In the genomic region with DNA sequence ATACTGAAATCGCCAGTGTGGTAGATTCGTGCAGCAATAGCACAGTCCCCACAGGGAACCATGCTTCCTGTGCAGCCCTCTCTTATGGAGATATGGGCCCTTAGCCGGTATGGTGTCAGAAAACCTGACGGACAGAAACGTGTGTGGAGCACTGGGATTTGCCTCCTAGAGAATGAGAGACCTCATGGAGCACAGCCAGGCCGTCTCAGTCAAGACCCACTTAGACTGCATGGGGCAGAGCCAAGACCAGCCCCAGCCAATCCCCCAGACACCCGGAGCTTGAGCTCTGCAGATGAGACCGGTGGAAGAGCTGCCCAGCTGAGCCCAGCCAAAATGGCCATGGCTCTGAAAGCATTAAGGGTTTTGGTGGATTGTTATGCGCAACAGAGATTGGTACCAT, we compare ENCODE assay signal across 26 cellular contexts.
DNase-seq lines count a peak whose midpoint lies in the region; ATAC-seq and TF ChIP-seq lines count a peak whose summit lies in the region.
"Had no signal": no experiment of that assay in that cellular context is flagged by ENCODE, and none has a peak within 500 bp of the region (broad histone marks: within the 10 kb centered on the region; RNA-seq: fewer than 3 reads in every experiment).

No MANE protein-coding gene starts in this region.

- H3K36me3 ChIP-seq in breast epithelium = no peaks in the 10 kb centered on the region
- H3K36me3 ChIP-seq in mammary epithelial cell (ENCODE audit: insufficient read depth, low read length) = no peaks in the 10 kb centered on the region
- no peaks in the 10 kb centered on the region for H3K36me3 ChIP-seq in sigmoid colon
- H3K36me3 ChIP-seq in aorta (ENCODE audit: control insufficient read depth in 1 of 2, insufficient read depth in 2 of 2, low read length in 1 of 2) = no peaks in the 10 kb centered on the region
- H3K36me3 ChIP-seq in Caco-2 (ENCODE audit: control insufficient read depth, insufficient read depth, low read length) = no peaks in the 10 kb centered on the region
- H3K36me3 ChIP-seq: WERI-Rb-1 had no signal

- POLR2A ChIA-PET in Caco-2 (lab: Charles Lee) = no interaction called here

- DNase-seq in breast epithelium (ENCODE audit: low spot score in 2 of 2) = peak; percentile 5 to 12
- no peak for DNase-seq in mammary epithelial cell
- DNase-seq in coronary artery (ENCODE audit: low spot score) = peak; percentile 26
- DNase-seq in sigmoid colon = peak; percentile 10
- DNase-seq in aorta = peak; percentile 33 to 35
- no peak for DNase-seq in Caco-2
- no peak for DNase-seq in GM13976 (ENCODE audit: low spot score)
- DNase-seq in left ventricle myocardium superior = no peak
- DNase-seq: activated CD4-positive, alpha-beta T cell treated with anti-CD3 and anti-CD28 coated beads, Interleukin-2, amount 50 U/mL, for 1 hour; activated naive CD8-positive, alpha-beta T cell treated with anti-CD3 and anti-CD28 coated beads for 36 hours; CD8-positive, alpha-beta memory T cell; DMS53; H7; Kasumi-1; mesenchymal stem cell; NCI-H1930; retina; stimulated activated CD4-positive, alpha-beta T cell treated with anti-CD3 and anti-CD28 coated beads, Interleukin-12 subunit alpha, Interleukin-12 subunit beta, amount 100 ng/mL, for 4 hours; stimulated activated CD4-positive, alpha-beta T cell treated with anti-CD3 and anti-CD28 coated beads, Interleukin-4, amount 100 ng/mL, for 24 hours; stimulated activated naive CD4-positive, alpha-beta T cell treated with Interleukin-2 at 50 U/mL for 16 hours; WERI-Rb-1 had no signal

- 97% methylated on average over 7 of the region's 9 CpGs for WGBS in mammary epithelial cell (ENCODE audit: low coverage, missing lambda C conversion rate)
- WGBS in sigmoid colon, 2 donors = 86 to 87% methylated on average over 9 of the region's 9 CpGs
- 92 to 93% methylated on average over 9 of the region's 9 CpGs for WGBS in aorta, 2 donors

- H3K27me3 Mint-ChIP-seq in Caco-2 (ENCODE audit: insufficient read depth, unreplicated experiment) = no peaks in the 10 kb centered on the region
- H3K27me3 Mint-ChIP-seq: activated naive CD8-positive, alpha-beta T cell treated with anti-CD3 and anti-CD28 coated beads for 36 hours had no signal

- no peaks in the 10 kb centered on the region for H3K9me3 ChIP-seq in breast epithelium
- no peaks in the 10 kb centered on the region for H3K9me3 ChIP-seq in mammary epithelial cell (replicated peaks; ENCODE audit: insufficient read depth, low read length)
- no peaks in the 10 kb centered on the region for H3K9me3 ChIP-seq in sigmoid colon
- no peaks in the 10 kb centered on the region for H3K9me3 ChIP-seq in aorta (ENCODE audit: control insufficient read depth, low read length)
- H3K9me3 ChIP-seq in Caco-2 = no peaks in the 10 kb centered on the region

- no peak for TF ChIP-seq EP300 in sigmoid colon (IDR thresholded peaks at IDR 0.05)

- H3K4me3 Mint-ChIP-seq in Caco-2 (ENCODE audit: unreplicated experiment) = no peak overlapping the region
- H3K4me3 Mint-ChIP-seq: activated naive CD8-positive, alpha-beta T cell treated with anti-CD3 and anti-CD28 coated beads for 36 hours; CD8-positive, alpha-beta memory T cell; T-helper 2 cell treated with Interferon-gamma antibody and Interleukin-4, amounts not matched to agents 5 μg/mL and 100 μg/mL, for 36 hours had no signal

- ATAC-seq in aorta (ENCODE audit: low FRiP score) (no peak), left ventricle myocardium superior (no peak)
- ATAC-seq: SK-N-SH treated with all-trans-retinoic acid at 6 μM for 48 hours had no signal

- H3K4me2 ChIP-seq in mammary epithelial cell (ENCODE audit: insufficient read depth, low read depth, low read length) = no peak overlapping the region

- H3K4me1 Mint-ChIP-seq in Caco-2 (ENCODE audit: low read depth, unreplicated experiment) = peaks cover 6% of the 10 kb centered on the region
- H3K4me1 Mint-ChIP-seq: activated naive CD8-positive, alpha-beta T cell treated with anti-CD3 and anti-CD28 coated beads for 36 hours; CD8-positive, alpha-beta memory T cell had no signal

- intact Hi-C loops in breast epithelium (cut with DNase I; ENCODE audit: low total_unique reads) (no loop called here), mammary epithelial cell (cut with micrococcal nuclease) (loop anchor here (5.0 kb wide), 1 partner anchor 100 kb away; no protein-coding TSS in a partner anchor), sigmoid colon (cut with DNase I) (no loop called here), aorta (cut with DNase I) (no loop called here), Caco-2 (cut with micrococcal nuclease; ENCODE audit: unreplicated experiment) (no loop called here), left ventricle myocardium superior (cut with micrococcal nuclease) (no loop called here)

- H3K27ac Mint-ChIP-seq in Caco-2 (ENCODE audit: unreplicated experiment) = no peak overlapping the region
- H3K27ac Mint-ChIP-seq: activated naive CD8-positive, alpha-beta T cell treated with anti-CD3 and anti-CD28 coated beads for 36 hours; CD8-positive, alpha-beta memory T cell; T-helper 2 cell treated with Interferon-gamma antibody and Interleukin-4, amounts not matched to agents 5 μg/mL and 100 μg/mL, for 36 hours had no signal

- H3K9me3 Mint-ChIP-seq in Caco-2 (ENCODE audit: unreplicated experiment) = peaks cover 5% of the 10 kb centered on the region
- H3K9me3 Mint-ChIP-seq: activated naive CD8-positive, alpha-beta T cell treated with anti-CD3 and anti-CD28 coated beads for 36 hours; T-helper 2 cell treated with Interferon-gamma antibody and Interleukin-4, amounts not matched to agents 5 μg/mL and 100 μg/mL, for 36 hours had no signal

- H3K4me3 ChIP-seq in breast epithelium = no peak overlapping the region
- no peak overlapping the region for H3K4me3 ChIP-seq in mammary epithelial cell (replicated peaks in 1 of 3; ENCODE audit: insufficient read depth in 1 of 3, low read depth in 2 of 3, low read length in 3 of 3)
- no peak overlapping the region for H3K4me3 ChIP-seq in coronary artery
- H3K4me3 ChIP-seq in sigmoid colon = no peak overlapping the region
- H3K4me3 ChIP-seq in aorta (ENCODE audit: low read length in 2 of 2) = no peak overlapping the region
- H3K4me3 ChIP-seq in Caco-2 (ENCODE audit: low read depth, low read length) = no peak overlapping the region

- no peak overlapping the region for H2AFZ ChIP-seq in mammary epithelial cell (ENCODE audit: low read depth, low read length)

- dilution Hi-C loops in mammary epithelial cell (cut with HindIII; ENCODE audit: low sequenced_read_pairs) = no loop called here

- CTCF ChIA-PET in mammary epithelial cell (lab: Charles Lee; ENCODE audit: low non-redundant PET) (no interaction called here), Caco-2 (lab: Charles Lee) (no interaction called here)

- in situ Hi-C loops in mammary epithelial cell (cut with MboI; ENCODE audit: low sequenced_read_pairs in 2 of 2) = no loop called here
- in situ Hi-C loops in GM13976 (cut with MboI; ENCODE audit: low sequenced_read_pairs, unreplicated experiment) = no loop called here

- no peak for TF ChIP-seq CTCF in breast epithelium (IDR thresholded peaks at IDR 0.05)
- TF ChIP-seq CTCF in mammary epithelial cell (conservative IDR thresholded peaks at IDR 0.05 in 1 of 2, IDR thresholded peaks at IDR 0.05 in 1 of 2; ENCODE audit: extremely low read depth in 1 of 2, insufficient read depth in 1 of 2, low read depth in 1 of 2, low read length in 2 of 2) = no peak
- TF ChIP-seq CTCF in coronary artery (IDR thresholded peaks at IDR 0.05) = no peak
- TF ChIP-seq CTCF in sigmoid colon (IDR thresholded peaks at IDR 0.05) = no peak
- TF ChIP-seq CTCF in Caco-2 (IDR thresholded peaks at IDR 0.05; ENCODE audit: insufficient read depth in 1 of 2, low read depth in 1 of 2, low read length in 1 of 2, severe bottlenecking in 1 of 2, unreplicated experiment in 1 of 2) = no peak
- TF ChIP-seq CTCF in GM13976 (IDR thresholded peaks at IDR 0.05; ENCODE audit: borderline replicate concordance, control extremely low read depth, extremely low read depth, insufficient read depth, missing control alignments) = no peak

- H4K20me1 ChIP-seq in mammary epithelial cell (ENCODE audit: insufficient read depth, low read length) = no peaks in the 10 kb centered on the region

- TF ChIP-seq POLR2A in breast epithelium (IDR thresholded peaks at IDR 0.05) (no peak), sigmoid colon (IDR thresholded peaks at IDR 0.05) (no peak)

- no peak overlapping the region for H3K27ac ChIP-seq in breast epithelium
- H3K27ac ChIP-seq in mammary epithelial cell (ENCODE audit: insufficient read depth, low read depth, low read length) = no peak overlapping the region
- no peak overlapping the region for H3K27ac ChIP-seq in coronary artery
- no peak overlapping the region for H3K27ac ChIP-seq in sigmoid colon
- H3K27ac ChIP-seq in aorta (ENCODE audit: low read depth in 1 of 2, low read length in 2 of 2) = no peak overlapping the region
- H3K27ac ChIP-seq: epithelial cell of prostate, HL-60, RWPE1, WERI-Rb-1 had no signal

- no peaks in the 10 kb centered on the region for H3K27me3 ChIP-seq in breast epithelium
- no peaks in the 10 kb centered on the region for H3K27me3 ChIP-seq in mammary epithelial cell (ENCODE audit: insufficient read depth, low read length)
- H3K27me3 ChIP-seq in sigmoid colon = no peaks in the 10 kb centered on the region
- no peaks in the 10 kb centered on the region for H3K27me3 ChIP-seq in aorta (ENCODE audit: control insufficient read depth in 1 of 2, insufficient read depth in 2 of 2, low read length in 1 of 2)
- H3K27me3 ChIP-seq in Caco-2 (replicated peaks; ENCODE audit: control insufficient read depth, insufficient read depth, low read length) = no peaks in the 10 kb centered on the region

- H3K36me3 Mint-ChIP-seq in Caco-2 (ENCODE audit: insufficient read depth, unreplicated experiment) = no peaks in the 10 kb centered on the region
- H3K36me3 Mint-ChIP-seq: activated naive CD8-positive, alpha-beta T cell treated with anti-CD3 and anti-CD28 coated beads for 36 hours; CD8-positive, alpha-beta memory T cell had no signal

- H3K9ac ChIP-seq in mammary epithelial cell (ENCODE audit: insufficient read depth, low read length) = no peak overlapping the region

- no TSS peak for BruUV-seq in mammary epithelial cell (replicated peaks; lab: Mats Ljungman, UMichigan)
- no TSS peak for BruUV-seq in Caco-2 (replicated peaks; lab: Mats Ljungman, UMichigan)

- H3K4me1 ChIP-seq in breast epithelium (peaks cover 5 to 6% of the 10 kb centered on the region in 2 donors), mammary epithelial cell (ENCODE audit: insufficient read depth, low read length) (peaks cover 22% of the 10 kb centered on the region), sigmoid colon (peaks cover 0 to 10% (median 7%) of the 10 kb centered on the region in 4 donors), aorta (ENCODE audit: control insufficient read depth in 1 of 2, insufficient read depth in 2 of 2, low read length in 2 of 2) (no peaks in the 10 kb centered on the region), Caco-2 (peaks cover 23% of the 10 kb centered on the region)

- no peaks in the 10 kb centered on the region for H3K79me2 ChIP-seq in mammary epithelial cell (ENCODE audit: insufficient read depth, low read length)

Comparison
In these comparisons a context has a peak if more than half of its experiments do, and no peak if none do; other contexts are left out.
1. DNase-seq: peak in breast epithelium (2 of 2), coronary artery (single experiment), sigmoid colon (single experiment) and aorta (2 of 2); none in mammary epithelial cell (single experiment), Caco-2 (0 of 2), GM13976 (single experiment) and left ventricle myocardium superior (single experiment).